ENCODE assay signal across 18 cellular contexts in genomic region chr1:73162576-73162975, GRCh38.
DNase-seq lines count a peak whose midpoint lies in the region; ATAC-seq and TF ChIP-seq lines count a peak whose summit lies in the region.
"Had no signal": no experiment of that assay in that cellular context is flagged by ENCODE, and none has a peak within 500 bp of the region (broad histone marks: within the 10 kb centered on the region; RNA-seq: fewer than 3 reads in every experiment).

No MANE protein-coding gene starts in this region.

- no peak overlapping the region for H2AFZ ChIP-seq in mammary epithelial cell (ENCODE audit: low read depth, low read length)
- H2AFZ ChIP-seq in trophoblast cell (ENCODE audit: insufficient read depth, low read length, poor library complexity), result no peak overlapping the region
- H2AFZ ChIP-seq: GM23338 had no signal

- no peaks in the 10 kb centered on the region for H4K20me1 ChIP-seq in mammary epithelial cell (ENCODE audit: insufficient read depth, low read length)

- dilution Hi-C loops in mammary epithelial cell (cut with HindIII; ENCODE audit: low sequenced_read_pairs), result no loop called here

- in situ Hi-C loops in mammary epithelial cell (cut with MboI; ENCODE audit: low sequenced_read_pairs in 2 of 2), result no loop called here

- CTCF ChIA-PET in mammary epithelial cell (lab: Charles Lee; ENCODE audit: low non-redundant PET), result no interaction called here

- no peak overlapping the region for H2BK12ac ChIP-seq in trophoblast cell (ENCODE audit: low read length)

- peak overlapping the region; percentile 41 for H2BK120ac ChIP-seq in trophoblast cell (ENCODE audit: insufficient read depth, low read length, poor library complexity)

- H3K4ac ChIP-seq in trophoblast cell (ENCODE audit: low read depth, low read length), result no peak overlapping the region

- H2AK5ac ChIP-seq in trophoblast cell (ENCODE audit: low read length), result no peak overlapping the region

- no peaks in the 10 kb centered on the region for H3K9me3 ChIP-seq in mammary epithelial cell (replicated peaks; ENCODE audit: insufficient read depth, low read length)
- no peaks in the 10 kb centered on the region for H3K9me3 ChIP-seq in trophoblast cell (ENCODE audit: insufficient read depth, low read depth, low read length)
- no peaks in the 10 kb centered on the region for H3K9me3 ChIP-seq in BE2C

- DNase-seq in EL, result peak; percentile 10
- DNase-seq in NCI-H69 (lab: John Stamatoyannopoulos, UW), result peak; percentile 7
- peak; percentile 0 for DNase-seq in mammary epithelial cell
- no peak for DNase-seq in trophoblast cell
- no peak for DNase-seq in NCI-H446 (lab: John Stamatoyannopoulos, UW)
- no peak for DNase-seq in BE2C
- DNase-seq: CD4-positive, alpha-beta memory T cell; DMS79 treated with DMSO at 0.1 percent for 48 hours; HFFc6; Karpas-422; NCI-H1436; NCI-H2081; NCI-H2227 treated with DMSO at 0.1 percent for 48 hours; NCI-H526 had no signal

- H3K79me2 ChIP-seq in mammary epithelial cell (ENCODE audit: insufficient read depth, low read length), result no peaks in the 10 kb centered on the region
- no peaks in the 10 kb centered on the region for H3K79me2 ChIP-seq in trophoblast cell (ENCODE audit: control insufficient read depth, insufficient read depth, low read length, poor library complexity)

- H3K27ac ChIP-seq in mammary epithelial cell (ENCODE audit: insufficient read depth, low read depth, low read length) (no peak overlapping the region), trophoblast cell (ENCODE audit: low read depth, low read length) (peak overlapping the region; percentile 94)
- H3K27ac ChIP-seq: SK-N-MC had no signal

- H3K9ac ChIP-seq in mammary epithelial cell (ENCODE audit: insufficient read depth, low read length), result no peak overlapping the region
- H3K9ac ChIP-seq in trophoblast cell (ENCODE audit: low read length), result no peak overlapping the region

- H3K23ac ChIP-seq in trophoblast cell (ENCODE audit: low read length), result no peak overlapping the region

- no peak overlapping the region for H4K91ac ChIP-seq in trophoblast cell (ENCODE audit: low read depth, low read length)

- H3K27me3 ChIP-seq in mammary epithelial cell (ENCODE audit: insufficient read depth, low read length) (no peaks in the 10 kb centered on the region), trophoblast cell (ENCODE audit: insufficient read depth, low read length) (no peaks in the 10 kb centered on the region), BE2C (no peaks in the 10 kb centered on the region)

- no peaks in the 10 kb centered on the region for H3K79me1 ChIP-seq in trophoblast cell (ENCODE audit: low read length)

- H3K18ac ChIP-seq in trophoblast cell (ENCODE audit: low read length), result no peak overlapping the region

- no peak overlapping the region for H3K14ac ChIP-seq in trophoblast cell (ENCODE audit: low read length)

- H3K4me1 ChIP-seq in mammary epithelial cell (ENCODE audit: insufficient read depth, low read length) (no peaks in the 10 kb centered on the region), trophoblast cell (ENCODE audit: control insufficient read depth in 1 of 2, insufficient read depth in 2 of 2, low read length in 2 of 2) (peaks cover 3 to 8% of the 10 kb centered on the region in 2 experiments), BE2C (no peaks in the 10 kb centered on the region)

- no peak overlapping the region for H3K4me2 ChIP-seq in mammary epithelial cell (ENCODE audit: insufficient read depth, low read depth, low read length)
- H3K4me2 ChIP-seq in trophoblast cell (ENCODE audit: low read length), result peak overlapping the region; percentile 30
- H3K4me2 ChIP-seq: GM23338 had no signal

- H4K12ac ChIP-seq in trophoblast cell (ENCODE audit: low read depth, low read length), result no peak overlapping the region

- no peak for ATAC-seq in GM21737 (IDR thresholded peaks at IDR 0.05; ENCODE audit: unreplicated experiment)
- ATAC-seq: GM23338, HepG2 had no signal

- TF ChIP-seq CTCF in mammary epithelial cell (conservative IDR thresholded peaks at IDR 0.05 in 1 of 2, IDR thresholded peaks at IDR 0.05 in 1 of 2; ENCODE audit: extremely low read depth in 1 of 2, insufficient read depth in 1 of 2, low read depth in 1 of 2, low read length in 2 of 2), result no peak
- no peak for TF ChIP-seq CTCF in BE2C (IDR thresholded peaks at IDR 0.05; ENCODE audit: low read depth, low read length)

- intact Hi-C loops in mammary epithelial cell (cut with micrococcal nuclease), result no loop called here

- 11% methylated on average over 5 of the region's 5 CpGs for WGBS in mammary epithelial cell (ENCODE audit: low coverage, missing lambda C conversion rate)
- WGBS in trophoblast cell (ENCODE audit: extremely low coverage, insufficient coverage, insufficient read length), result no CpG with 5 or more reads among the region's 5 CpGs

- H3K36me3 ChIP-seq in mammary epithelial cell (ENCODE audit: insufficient read depth, low read length) (no peaks in the 10 kb centered on the region), trophoblast cell (ENCODE audit: control insufficient read depth in 1 of 2, insufficient read depth in 2 of 2, low read length in 2 of 2) (no peaks in the 10 kb centered on the region), BE2C (no peaks in the 10 kb centered on the region)

- no TSS peak for BruUV-seq in mammary epithelial cell (replicated peaks; lab: Mats Ljungman, UMichigan)

- no peak overlapping the region for H4K8ac ChIP-seq in trophoblast cell (ENCODE audit: low read depth, low read length)

- H3K4me3 ChIP-seq in mammary epithelial cell (replicated peaks in 1 of 3; ENCODE audit: insufficient read depth in 1 of 3, low read depth in 2 of 3, low read length in 3 of 3) (no peak overlapping the region), trophoblast cell (ENCODE audit: low read depth, low read length) (no peak overlapping the region), BE2C (ENCODE audit: low read depth, low read length) (no peak overlapping the region)
- H3K4me3 ChIP-seq: GM23338, SK-N-MC had no signal

- peak overlapping the region; percentile 69 for H2BK5ac ChIP-seq in trophoblast cell (ENCODE audit: low read depth, low read length, poor library complexity)

Comparison
In these comparisons a context has a peak if more than half of its experiments do, and no peak if none do; other contexts are left out.
1. DNase-seq: peak in EL (single experiment), NCI-H69 (single experiment) and mammary epithelial cell (single experiment); none in trophoblast cell (0 of 2), NCI-H446 (0 of 2) and BE2C (single experiment).